ENCODE assay signal across 21 cellular contexts in genomic region chr17:15912416-15912955, GRCh38.
"Had no signal": no experiment of that assay in that cellular context is flagged by ENCODE, and none has a peak within 500 bp of the region (broad histone marks: within the 10 kb centered on the region; RNA-seq: fewer than 3 reads in every experiment).

No MANE protein-coding gene starts in this region.

- H3K36me3 ChIP-seq: left ventricle myocardium inferior, lower lobe of right lung, ovary, tibial artery, upper lobe of left lung, uterus had no signal

- H3K4me1 ChIP-seq: foreskin keratinocyte, uterus had no signal

- H3K27ac Mint-ChIP-seq: immature natural killer cell; memory B cell; naive B cell; nephron progenitor cell; progenitor cell of endocrine pancreas; stimulated activated effector memory CD8-positive, alpha-beta T cell treated with anti-CD3 and anti-CD28 coated beads, Interleukin-12 subunit alpha, Interleukin-12 subunit beta, amount 100 ng/mL, for 72 hours had no signal

- DNase-seq: dermis blood vessel endothelial cell; erythroblast; foreskin keratinocyte; immature natural killer cell; kidney; left cardiac atrium; left ventricle myocardium inferior; lower lobe of right lung; naive B cell; nephron progenitor cell; ovary; right cardiac atrium; stimulated activated CD4-positive, alpha-beta T cell treated with anti-CD3 and anti-CD28 coated beads, Interleukin-4, amount 100 ng/mL, for 1 hour; stimulated activated CD8-positive, alpha-beta memory T cell treated with anti-CD3 and anti-CD28 coated beads, Interleukin-4, amount 100 ng/mL, for 48 hours; stimulated activated naive CD8-positive, alpha-beta T cell treated with anti-CD3 and anti-CD28 coated beads, Interleukin-15, Interleukin-2, amounts not matched to agents 100 U/mL and 50 U/mL, for 24 hours; tibial artery; upper lobe of left lung; uterus had no signal

- ATAC-seq: foreskin keratinocyte; left cardiac atrium; lower lobe of right lung; right cardiac atrium; stimulated activated effector memory CD8-positive, alpha-beta T cell treated with anti-CD3 and anti-CD28 coated beads, Interleukin-12 subunit alpha, Interleukin-12 subunit beta, amount 100 ng/mL, for 72 hours; stimulated activated naive CD8-positive, alpha-beta T cell treated with anti-CD3 and anti-CD28 coated beads, Interleukin-15, Interleukin-2, amounts not matched to agents 100 U/mL and 50 U/mL, for 24 hours had no signal

- H3K4me1 Mint-ChIP-seq: memory B cell, naive B cell had no signal

- H3K9me3 Mint-ChIP-seq: immature natural killer cell; naive B cell; stimulated activated effector memory CD8-positive, alpha-beta T cell treated with anti-CD3 and anti-CD28 coated beads, Interleukin-12 subunit alpha, Interleukin-12 subunit beta, amount 100 ng/mL, for 72 hours had no signal

- H3K9me3 ChIP-seq: left ventricle myocardium inferior, lower lobe of right lung, ovary, tibial artery, upper lobe of left lung, uterus had no signal

- H3K27ac ChIP-seq: foreskin keratinocyte, left ventricle myocardium inferior, lower lobe of right lung, ovary, tibial artery, upper lobe of left lung, uterus had no signal

- H3K4me3 ChIP-seq: left ventricle myocardium inferior, lower lobe of right lung, ovary, tibial artery, upper lobe of left lung, uterus had no signal

- H3K4me3 Mint-ChIP-seq: immature natural killer cell; memory B cell; naive B cell; nephron progenitor cell; stimulated activated effector memory CD8-positive, alpha-beta T cell treated with anti-CD3 and anti-CD28 coated beads, Interleukin-12 subunit alpha, Interleukin-12 subunit beta, amount 100 ng/mL, for 72 hours had no signal

- H3K27me3 ChIP-seq: ovary, uterus had no signal

- H3K36me3 Mint-ChIP-seq: immature natural killer cell; memory B cell; naive B cell; stimulated activated effector memory CD8-positive, alpha-beta T cell treated with anti-CD3 and anti-CD28 coated beads, Interleukin-12 subunit alpha, Interleukin-12 subunit beta, amount 100 ng/mL, for 72 hours had no signal
